8 cellular contexts compared by ENCODE assay signal in genomic region chr4:147984065-147984777, GRCh38.
DNase-seq lines count a peak whose midpoint lies in the region; ATAC-seq and TF ChIP-seq lines count a peak whose summit lies in the region.

No MANE protein-coding gene starts in this region.

- WGBS in sigmoid colon, 2 donors: 84 to 88% methylated on average over 15 of the region's 15 CpGs

- H4K20me1 ChIP-seq in KMS-11 (ENCODE audit: insufficient read depth): no peaks in the 10 kb centered on the region

- H3K4me1 ChIP-seq in KMS-11 (ENCODE audit: low read depth, poor library complexity, severe bottlenecking) (peaks cover 37% of the 10 kb centered on the region), sigmoid colon (peaks cover 0 to 47% (median 28%) of the 10 kb centered on the region in 4 donors), vagina (peaks cover 34% of the 10 kb centered on the region)

- H3K27ac ChIP-seq in KMS-11 (no peak overlapping the region), sigmoid colon (no peak overlapping the region), vagina (no peak overlapping the region)

- no peaks in the 10 kb centered on the region for H3K27me3 Mint-ChIP-seq in activated T-cell treated with anti-CD3 and anti-CD28 coated beads, Interleukin-2, amount 50 U/mL, for 72 hours (ENCODE audit: low read depth)
- no peaks in the 10 kb centered on the region for H3K27me3 Mint-ChIP-seq in activated T-cell treated with anti-CD3 and anti-CD28 coated beads, Interleukin-2, amount 50 U/mL, for 24 hours
- no peaks in the 10 kb centered on the region for H3K27me3 Mint-ChIP-seq in WTC11 (ENCODE audit: low read depth)

- no peak overlapping the region for H3K27ac Mint-ChIP-seq in activated T-cell treated with anti-CD3 and anti-CD28 coated beads, Interleukin-2, amount 50 U/mL, for 72 hours
- no peak overlapping the region for H3K27ac Mint-ChIP-seq in activated T-cell treated with anti-CD3 and anti-CD28 coated beads, Interleukin-2, amount 50 U/mL, for 24 hours
- H3K27ac Mint-ChIP-seq in WTC11: no peak overlapping the region; the same call in 1 of the 2 replicates

- POLR2A ChIA-PET in WTC11 (lab: Charles Lee): no interaction called here

- H3K27me3 ChIP-seq in KMS-11 (ENCODE audit: insufficient read depth, low read depth) (no peaks in the 10 kb centered on the region), sigmoid colon (no peaks in the 10 kb centered on the region), vagina (no peaks in the 10 kb centered on the region)

- no peak overlapping the region for H3K4me2 ChIP-seq in KMS-11

- intact Hi-C loops in Right ventricle myocardium superior (cut with DNase I): no loop called here
- intact Hi-C loops in sigmoid colon (cut with DNase I): no loop called here
- intact Hi-C loops in vagina (cut with DNase I): no loop called here

- H3K4me3 ChIP-seq in KMS-11 (IDR thresholded peaks at IDR 0.05; ENCODE audit: insufficient read depth, low read depth, low read length) (no peak overlapping the region), sigmoid colon (no peak overlapping the region), vagina (no peak overlapping the region)

- H3K9me3 Mint-ChIP-seq in activated T-cell treated with anti-CD3 and anti-CD28 coated beads, Interleukin-2, amount 50 U/mL, for 72 hours: no peaks in the 10 kb centered on the region
- H3K9me3 Mint-ChIP-seq in activated T-cell treated with anti-CD3 and anti-CD28 coated beads, Interleukin-2, amount 50 U/mL, for 24 hours: no peaks in the 10 kb centered on the region
- H3K9me3 Mint-ChIP-seq in WTC11: no peaks in the 10 kb centered on the region

- no peaks in the 10 kb centered on the region for H3K36me3 ChIP-seq in KMS-11 (ENCODE audit: insufficient read depth)
- H3K36me3 ChIP-seq in sigmoid colon: no peaks in the 10 kb centered on the region
- H3K36me3 ChIP-seq in vagina: no peaks in the 10 kb centered on the region

- no peak overlapping the region for H3K9ac ChIP-seq in KMS-11

- H3K36me3 Mint-ChIP-seq in activated T-cell treated with anti-CD3 and anti-CD28 coated beads, Interleukin-2, amount 50 U/mL, for 72 hours (ENCODE audit: insufficient read depth in 2 of 2): no peaks in the 10 kb centered on the region
- H3K36me3 Mint-ChIP-seq in activated T-cell treated with anti-CD3 and anti-CD28 coated beads, Interleukin-2, amount 50 U/mL, for 24 hours (ENCODE audit: low read depth): no peaks in the 10 kb centered on the region
- H3K36me3 Mint-ChIP-seq in WTC11: no peaks in the 10 kb centered on the region

- CTCF ChIA-PET in WTC11 (lab: Charles Lee): interaction anchor here (0.6 to 2.2 kb wide), 6 partner anchors 9 to 223 kb away, joined by 3 to 8 read pairs (median 3); no protein-coding TSS in a partner anchor

- no peak overlapping the region for H2AFZ ChIP-seq in KMS-11 (ENCODE audit: low read depth)

- no peak overlapping the region for H3K4me3 Mint-ChIP-seq in activated T-cell treated with anti-CD3 and anti-CD28 coated beads, Interleukin-2, amount 50 U/mL, for 72 hours
- no peak overlapping the region for H3K4me3 Mint-ChIP-seq in activated T-cell treated with anti-CD3 and anti-CD28 coated beads, Interleukin-2, amount 50 U/mL, for 24 hours
- H3K4me3 Mint-ChIP-seq in WTC11: no peak overlapping the region

- TF ChIP-seq CTCF in KMS-11 (conservative IDR thresholded peaks at IDR 0.05; ENCODE audit: low read depth, low read length) (peak; percentile 84), WTC11 (IDR thresholded peaks at IDR 0.05) (peak; percentile 75), sigmoid colon (IDR thresholded peaks at IDR 0.05) (peak in 3 of 4 experiments; percentile 43 to 48 (median 45)), vagina (IDR thresholded peaks at IDR 0.05) (peak in 1 of 3 experiments; percentile 44)

- peaks cover 3% of the 10 kb centered on the region; the same call in 1 of the 2 replicates for H3K79me2 ChIP-seq in KMS-11 (ENCODE audit: insufficient read depth, low read depth)

- DNase-seq in activated T-cell treated with anti-CD3 and anti-CD28 coated beads, Interleukin-2, amount 50 U/mL, for 72 hours: peak; percentile 4 to 11
- no peak for DNase-seq in activated T-cell treated with anti-CD3 and anti-CD28 coated beads, Interleukin-2, amount 50 U/mL, for 24 hours
- DNase-seq in WTC11 (ENCODE audit: low spot score) (peak; percentile 67), Right ventricle myocardium superior (no peak), sigmoid colon (no peak), vagina (ENCODE audit: extremely low spot score in 2 of 2) (no peak)
- no peak for DNase-seq in stimulated activated CD8-positive, alpha-beta memory T cell treated with anti-CD3 and anti-CD28 coated beads, Interleukin-4, amount 100 ng/mL, for 48 hours

- H3K4me1 Mint-ChIP-seq in activated T-cell treated with anti-CD3 and anti-CD28 coated beads, Interleukin-2, amount 50 U/mL, for 72 hours (ENCODE audit: low read depth): peaks cover 15% of the 10 kb centered on the region
- peaks cover 13% of the 10 kb centered on the region for H3K4me1 Mint-ChIP-seq in activated T-cell treated with anti-CD3 and anti-CD28 coated beads, Interleukin-2, amount 50 U/mL, for 24 hours (ENCODE audit: low read depth)
- peaks cover 39% of the 10 kb centered on the region for H3K4me1 Mint-ChIP-seq in WTC11

- ATAC-seq in activated T-cell treated with anti-CD3 and anti-CD28 coated beads, Interleukin-2, amount 50 U/mL, for 72 hours (replicated peaks in 1 of 2): peak in 1 of 2 donors; percentile 45
- peak; percentile 95 for ATAC-seq in WTC11
- ATAC-seq in Right ventricle myocardium superior (ENCODE audit: poor library complexity): peak; percentile 79

- TF ChIP-seq POLR2A in sigmoid colon (IDR thresholded peaks at IDR 0.05) (no peak), vagina (IDR thresholded peaks at IDR 0.05) (no peak)

- TF ChIP-seq EP300 in sigmoid colon (IDR thresholded peaks at IDR 0.05): no peak

- H3K9me3 ChIP-seq in sigmoid colon (no peaks in the 10 kb centered on the region), vagina (no peaks in the 10 kb centered on the region)

TF ChIP-seq in WTC11, 78 proteins besides CTCF, POLR2A, EP300 and RAD21:
- TF ChIP-seq CBFB (CRISPR knock-in tag; IDR thresholded peaks at IDR 0.05; ENCODE audit: low read depth) (0 out of 2 replicates have a peak, but pooled peaks have one; percentile 54), ZNF423 (CRISPR knock-in tag; IDR thresholded peaks at IDR 0.05) (no peak), ATF3 (CRISPR knock-in tag; conservative IDR thresholded peaks at IDR 0.05) (no peak), E2F5 (CRISPR knock-in tag; IDR thresholded peaks at IDR 0.05) (no peak)
TF ChIP-seq in WTC11: peak in this region for 1.

Comparison
In these comparisons a context has a peak if more than half of its experiments do, and no peak if none do; other contexts are left out.
1. DNase-seq: peak in activated T-cell treated with anti-CD3 and anti-CD28 coated beads, Interleukin-2, amount 50 U/mL, for 72 hours (2 of 2) and WTC11 (single experiment); none in activated T-cell treated with anti-CD3 and anti-CD28 coated beads, Interleukin-2, amount 50 U/mL, for 24 hours (single experiment), Right ventricle myocardium superior (single experiment), sigmoid colon (single experiment), vagina (0 of 2) and stimulated activated CD8-positive, alpha-beta memory T cell treated with anti-CD3 and anti-CD28 coated beads, Interleukin-4, amount 100 ng/mL, for 48 hours (single experiment).